In the genomic region with DNA sequence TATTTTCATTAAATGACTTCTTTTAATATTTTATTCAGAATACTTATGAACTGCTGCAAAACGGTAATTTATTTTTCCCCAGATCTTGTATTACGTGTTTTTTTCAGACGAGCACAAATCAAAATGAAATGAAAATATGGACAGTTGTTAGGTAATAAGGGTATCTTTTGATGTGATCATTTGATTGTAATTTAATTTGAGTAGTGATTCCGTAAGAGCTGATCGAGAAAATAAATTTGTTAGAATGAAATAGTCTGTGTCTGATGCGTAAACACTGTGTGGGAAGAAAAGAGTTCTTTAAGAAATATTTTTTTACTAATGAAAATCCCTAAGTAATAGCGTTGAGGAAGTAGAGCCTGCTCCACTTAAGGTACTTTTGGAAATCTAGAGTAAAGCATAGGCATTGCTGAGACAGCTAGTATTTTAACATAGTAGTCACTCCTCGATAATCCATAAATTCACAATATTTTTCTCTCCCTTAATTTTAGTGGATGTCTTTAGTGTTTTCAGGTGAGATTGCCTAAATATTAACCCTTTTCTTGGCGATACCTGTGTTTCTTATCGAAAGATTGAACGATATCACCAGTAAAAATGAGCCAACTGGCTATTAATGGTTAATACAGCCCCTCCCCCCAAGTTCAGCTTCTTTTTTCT, we compare ENCODE assay signal across 22 cellular contexts. TPM values are rescaled to one million over a fixed set of nuclear protein-coding genes. Genes with fewer than 3 reads are reported as not detected.
DNase-seq lines count a peak whose midpoint lies in the region; ATAC-seq and TF ChIP-seq lines count a peak whose summit lies in the region.
"Had no signal": no experiment of that assay in that cellular context is flagged by ENCODE, and none has a peak within 500 bp of the region (broad histone marks: within the 10 kb centered on the region; RNA-seq: fewer than 3 reads in every experiment).

No MANE protein-coding gene starts in this region.

- H3K27ac ChIP-seq in endodermal cell (ENCODE audit: low read depth, low read length): no peak overlapping the region
- H3K27ac ChIP-seq: heart right ventricle had no signal

- intact Hi-C loops in activated T-helper 2 cell treated with anti-CD3 and anti-CD28 coated beads, Interferon-gamma antibody, Interleukin-2, Interleukin-4, amounts not matched to agents 10 μg/mL and 5 μg/mL and 100 μg/mL, durations not matched to agents 14 hours and 24 hours and 36 hours (cut with micrococcal nuclease): no loop called here

- H3K4me1 ChIP-seq in endodermal cell (ENCODE audit: control insufficient read depth, insufficient read depth, low read length): no peaks in the 10 kb centered on the region

- no peak overlapping the region for H3K9ac ChIP-seq in endodermal cell (ENCODE audit: extremely low read depth, low read length, poor library complexity, severe bottlenecking)

- WGBS in endodermal cell (ENCODE audit: insufficient coverage in 1 of 2, insufficient read length in 1 of 2), 2 experiments: 10 to 13% methylated on average over 6 to 11 of the region's 11 CpGs

- peak overlapping the region; percentile 38 for H3K4me3 Mint-ChIP-seq in activated naive CD8-positive, alpha-beta T cell
- no peak overlapping the region for H3K4me3 Mint-ChIP-seq in activated naive CD8-positive, alpha-beta T cell treated with anti-CD3 and anti-CD28 coated beads for 36 hours
- peak overlapping the region; percentile 87 to 95 (median 91) for H3K4me3 Mint-ChIP-seq in brain
- peak overlapping the region in 5 of 8 donors; percentile 16 to 58 (median 51) for H3K4me3 Mint-ChIP-seq in naive B cell
- no peak overlapping the region for H3K4me3 Mint-ChIP-seq in activated T-helper 2 cell treated with anti-CD3 and anti-CD28 coated beads, Interferon-gamma antibody, Interleukin-2, Interleukin-4, amounts not matched to agents 10 μg/mL and 5 μg/mL and 100 μg/mL, durations not matched to agents 14 hours and 24 hours and 36 hours (ENCODE audit: low read depth)
- no peak overlapping the region for H3K4me3 Mint-ChIP-seq in endodermal cell

- TF ChIP-seq CTCF in brain (conservative IDR thresholded peaks at IDR 0.05) (no peak), endodermal cell (conservative IDR thresholded peaks at IDR 0.05) (no peak)

- peaks cover 53% of the 10 kb centered on the region for H3K27me3 Mint-ChIP-seq in activated naive CD8-positive, alpha-beta T cell
- H3K27me3 Mint-ChIP-seq in activated naive CD8-positive, alpha-beta T cell treated with anti-CD3 and anti-CD28 coated beads for 36 hours: peaks cover 84% of the 10 kb centered on the region
- H3K27me3 Mint-ChIP-seq in brain: peaks cover 70% of the 10 kb centered on the region
- peaks cover 60 to 75% (median 71%) of the 10 kb centered on the region in 3 donors for H3K27me3 Mint-ChIP-seq in naive B cell
- H3K27me3 Mint-ChIP-seq in activated T-helper 2 cell treated with anti-CD3 and anti-CD28 coated beads, Interferon-gamma antibody, Interleukin-2, Interleukin-4, amounts not matched to agents 10 μg/mL and 5 μg/mL and 100 μg/mL, durations not matched to agents 14 hours and 24 hours and 36 hours (ENCODE audit: low read depth): peaks cover 70% of the 10 kb centered on the region
- peaks cover 82% of the 10 kb centered on the region for H3K27me3 Mint-ChIP-seq in endodermal cell (ENCODE audit: insufficient read depth)

- H3K27ac Mint-ChIP-seq in activated naive CD8-positive, alpha-beta T cell: no peak overlapping the region
- H3K27ac Mint-ChIP-seq in activated naive CD8-positive, alpha-beta T cell treated with anti-CD3 and anti-CD28 coated beads for 36 hours: no peak overlapping the region
- H3K27ac Mint-ChIP-seq in brain (peak overlapping the region; percentile 81 to 99 (median 96)), naive B cell (peak overlapping the region in 4 of 6 donors; percentile 62 to 92 (median 66)), endodermal cell (no peak overlapping the region)
- no peak overlapping the region for H3K27ac Mint-ChIP-seq in activated T-helper 2 cell treated with anti-CD3 and anti-CD28 coated beads, Interferon-gamma antibody, Interleukin-2, Interleukin-4, amounts not matched to agents 10 μg/mL and 5 μg/mL and 100 μg/mL, durations not matched to agents 14 hours and 24 hours and 36 hours

- no peaks in the 10 kb centered on the region for H3K36me3 ChIP-seq in endodermal cell (ENCODE audit: control insufficient read depth, insufficient read depth, low read length)
- H3K36me3 ChIP-seq: heart right ventricle had no signal

- H3K36me3 Mint-ChIP-seq in activated naive CD8-positive, alpha-beta T cell: no peaks in the 10 kb centered on the region
- peaks cover 3% of the 10 kb centered on the region for H3K36me3 Mint-ChIP-seq in activated naive CD8-positive, alpha-beta T cell treated with anti-CD3 and anti-CD28 coated beads for 36 hours
- peaks cover 39% of the 10 kb centered on the region for H3K36me3 Mint-ChIP-seq in brain
- peaks cover 14 to 27% of the 10 kb centered on the region in 2 donors for H3K36me3 Mint-ChIP-seq in naive B cell
- peaks cover 7% of the 10 kb centered on the region for H3K36me3 Mint-ChIP-seq in activated T-helper 2 cell treated with anti-CD3 and anti-CD28 coated beads, Interferon-gamma antibody, Interleukin-2, Interleukin-4, amounts not matched to agents 10 μg/mL and 5 μg/mL and 100 μg/mL, durations not matched to agents 14 hours and 24 hours and 36 hours (ENCODE audit: low read depth)
- H3K36me3 Mint-ChIP-seq in endodermal cell (ENCODE audit: low read depth): no peaks in the 10 kb centered on the region

- H3K4me3 ChIP-seq in endodermal cell (ENCODE audit: low read length): no peak overlapping the region

- peaks cover 27% of the 10 kb centered on the region for H3K4me1 Mint-ChIP-seq in activated naive CD8-positive, alpha-beta T cell (ENCODE audit: low read depth)
- peaks cover 16% of the 10 kb centered on the region for H3K4me1 Mint-ChIP-seq in activated naive CD8-positive, alpha-beta T cell treated with anti-CD3 and anti-CD28 coated beads for 36 hours
- H3K4me1 Mint-ChIP-seq in brain (peaks cover 28% of the 10 kb centered on the region), naive B cell (peaks cover 32 to 37% (median 35%) of the 10 kb centered on the region in 3 donors), endodermal cell (peaks cover 23% of the 10 kb centered on the region)
- H3K4me1 Mint-ChIP-seq in activated T-helper 2 cell treated with anti-CD3 and anti-CD28 coated beads, Interferon-gamma antibody, Interleukin-2, Interleukin-4, amounts not matched to agents 10 μg/mL and 5 μg/mL and 100 μg/mL, durations not matched to agents 14 hours and 24 hours and 36 hours (ENCODE audit: low read depth): peaks cover 14% of the 10 kb centered on the region

- ATAC-seq in naive B cell (ENCODE audit: low read depth in 2 of 2) (no peak), GM21717 (IDR thresholded peaks at IDR 0.05; ENCODE audit: unreplicated experiment) (no peak)
- ATAC-seq: heart right ventricle, PC-3 had no signal

- H3K27me3 ChIP-seq in endodermal cell (ENCODE audit: control insufficient read depth, insufficient read depth, low read length, poor library complexity, severe bottlenecking): peaks cover 88% of the 10 kb centered on the region

- DNase-seq in activated naive CD8-positive, alpha-beta T cell treated with anti-CD3 and anti-CD28 coated beads for 36 hours: no peak
- DNase-seq in naive B cell (no peak), DMS79 (lab: John Stamatoyannopoulos, UW) (no peak), endodermal cell (no peak)
- DNase-seq in activated T-helper 2 cell treated with anti-CD3 and anti-CD28 coated beads, Interferon-gamma antibody, Interleukin-2, Interleukin-4, amounts not matched to agents 10 μg/mL and 5 μg/mL and 100 μg/mL, durations not matched to agents 14 hours and 24 hours and 36 hours (ENCODE audit: low spot score): no peak
- DNase-seq: activated CD4-positive, CD25-positive, alpha-beta regulatory T cell treated with anti-CD3 and anti-CD28 coated beads, Interleukin-2, amount 50 U/mL, for 72 hours; activated naive CD4-positive, alpha-beta T cell treated with anti-CD3 and anti-CD28 coated beads, Interleukin-2, amount 50 U/mL, for 16 hours; Calu3; effector CD8-positive, alpha-beta T cell; heart right ventricle; IMR-90; MM.1S; NCI-H1930; NCI-H526 treated with DMSO at 0.1 percent for 48 hours; PC-3; stimulated activated CD4-positive, alpha-beta T cell treated with anti-CD3 and anti-CD28 coated beads, Interleukin-2, amount 100 ng/mL, for 48 hours had no signal

- peaks cover 4% of the 10 kb centered on the region for H3K9me3 Mint-ChIP-seq in activated naive CD8-positive, alpha-beta T cell (ENCODE audit: low read depth)
- H3K9me3 Mint-ChIP-seq in activated naive CD8-positive, alpha-beta T cell treated with anti-CD3 and anti-CD28 coated beads for 36 hours: peaks cover 3% of the 10 kb centered on the region
- H3K9me3 Mint-ChIP-seq in brain (peaks cover 0 to 52% (median 0%) of the 10 kb centered on the region in 5 experiments), naive B cell (peaks cover 0 to 60% (median 19%) of the 10 kb centered on the region in 7 donors), endodermal cell (no peaks in the 10 kb centered on the region)
- H3K9me3 Mint-ChIP-seq in activated T-helper 2 cell treated with anti-CD3 and anti-CD28 coated beads, Interferon-gamma antibody, Interleukin-2, Interleukin-4, amounts not matched to agents 10 μg/mL and 5 μg/mL and 100 μg/mL, durations not matched to agents 14 hours and 24 hours and 36 hours: no peaks in the 10 kb centered on the region

- no peaks in the 10 kb centered on the region for H3K9me3 ChIP-seq in endodermal cell (ENCODE audit: control insufficient read depth, low read length)
- H3K9me3 ChIP-seq: heart right ventricle had no signal

RNA-seq across cellular contexts. Expression of gene POU3F3, which starts 4.5 kb away (rescaled TPM):
- total RNA-seq in activated naive CD8-positive, alpha-beta T cell treated with anti-CD3 and anti-CD28 coated beads for 36 hours: not detected
- polyA plus RNA-seq in brain (ENCODE audit: insufficient read depth, low read depth, low replicate concordance): 23.8 TPM
- not detected for polyA plus RNA-seq in naive B cell (ENCODE audit: low read depth in 6 of 6)
- total RNA-seq in activated T-helper 2 cell treated with anti-CD3 and anti-CD28 coated beads, Interferon-gamma antibody, Interleukin-2, Interleukin-4, amounts not matched to agents 10 μg/mL and 5 μg/mL and 100 μg/mL, durations not matched to agents 14 hours and 24 hours and 36 hours: not detected in 2 replicates
- total RNA-seq in endodermal cell: not detected
- 39.3 TPM for polyA plus RNA-seq in endodermal cell (2013, experiment 1 of 2)
- 35.9 TPM for polyA plus RNA-seq in endodermal cell (2013, experiment 2 of 2)
- total RNA-seq: Calu3; IMR-90; omental fat pad; PC-3; T-helper 2 cell treated with Interferon-gamma antibody and Interleukin-4, amounts not matched to agents 100 ng/mL and 5 ng/mL, for 36 hours had no signal
- polyA plus RNA-seq: IMR-90, keratinocyte had no signal

Comparison
In these comparisons a context has a peak if more than half of its experiments do, and no peak if none do; other contexts are left out.
1. H3K4me3 Mint-ChIP-seq: peak in activated naive CD8-positive, alpha-beta T cell (single experiment), brain (5 of 5) and naive B cell (5 of 8); none in activated naive CD8-positive, alpha-beta T cell treated with anti-CD3 and anti-CD28 coated beads for 36 hours (single experiment), activated T-helper 2 cell treated with anti-CD3 and anti-CD28 coated beads, Interferon-gamma antibody, Interleukin-2, Interleukin-4, amounts not matched to agents 10 μg/mL and 5 μg/mL and 100 μg/mL, durations not matched to agents 14 hours and 24 hours and 36 hours (single experiment) and endodermal cell (single experiment).
2. H3K27ac Mint-ChIP-seq: peak in brain (5 of 5) and naive B cell (4 of 6); none in activated naive CD8-positive, alpha-beta T cell (single experiment), activated naive CD8-positive, alpha-beta T cell treated with anti-CD3 and anti-CD28 coated beads for 36 hours (single experiment), activated T-helper 2 cell treated with anti-CD3 and anti-CD28 coated beads, Interferon-gamma antibody, Interleukin-2, Interleukin-4, amounts not matched to agents 10 μg/mL and 5 μg/mL and 100 μg/mL, durations not matched to agents 14 hours and 24 hours and 36 hours (single experiment) and endodermal cell (single experiment).